ENCODE assay signal across 1 cellular context in genomic region chr17:27407916-27408846, GRCh38.
TF ChIP-seq lines count a peak whose summit lies in the region.

No MANE protein-coding gene starts in this region.

TF ChIP-seq in SK-N-SH, 30 proteins besides CTCF, POLR2A, EP300 and RAD21 (continued from another document):
- TF ChIP-seq TCF12 (IDR thresholded peaks at IDR 0.05) (peak; percentile 26; the same call in 1 of the 2 replicates), USF2 (IDR thresholded peaks at IDR 0.05; ENCODE audit: borderline replicate concordance, low read depth, low read length) (no peak), YY1 (IDR thresholded peaks at IDR 0.05; ENCODE audit: low read depth) (no peak), GABPA (IDR thresholded peaks at IDR 0.05; ENCODE audit: low read depth) (no peak), RXRA (IDR thresholded peaks at IDR 0.05; ENCODE audit: borderline replicate concordance, low read depth) (no peak), REST (IDR thresholded peaks at IDR 0.05; ENCODE audit: low read depth, low read length) (no peak), MEF2A (IDR thresholded peaks at IDR 0.05; ENCODE audit: borderline replicate concordance, low read depth) (no peak), NRF1 (IDR thresholded peaks at IDR 0.05; ENCODE audit: low read depth, low read length) (no peak), USF1 (IDR thresholded peaks at IDR 0.05; ENCODE audit: borderline replicate concordance, low read depth) (no peak), MAX (IDR thresholded peaks at IDR 0.05; ENCODE audit: low read depth) (0 out of 2 replicates have a peak, but pooled peaks have one; percentile 17), ELF1 (IDR thresholded peaks at IDR 0.05) (no peak)
